Comparison of ENCODE assay signal across 1 cellular context in genomic region chr1:113129529-113130185, GRCh38.
TF ChIP-seq lines count a peak whose summit lies in the region.

No MANE protein-coding gene starts in this region.

TF ChIP-seq in GM12878, 131 proteins besides CTCF, POLR2A, EP300 and RAD21:
- TF ChIP-seq E2F8 (IDR thresholded peaks at IDR 0.05; ENCODE audit: low read depth, partially characterized antibody) (no peak), ATF7 (IDR thresholded peaks at IDR 0.05; ENCODE audit: low read depth) (no peak), SMC3 (IDR thresholded peaks at IDR 0.05; ENCODE audit: borderline replicate concordance, low read length) (no peak), HDAC2 (IDR thresholded peaks at IDR 0.05) (no peak), SIX5 (IDR thresholded peaks at IDR 0.05; ENCODE audit: low read depth, low read length, severe bottlenecking) (no peak), GATAD2B (conservative IDR thresholded peaks at IDR 0.05; ENCODE audit: low read depth) (no peak), GABPA (IDR thresholded peaks at IDR 0.05; ENCODE audit: low read depth) (no peak), CBFB (IDR thresholded peaks at IDR 0.05; ENCODE audit: low read depth) (no peak), MYC (IDR thresholded peaks at IDR 0.05; ENCODE audit: insufficient read depth, insufficient read length, insufficient replicate concordance, low read length, severe bottlenecking) (no peak), JUND (IDR thresholded peaks at IDR 0.05; ENCODE audit: low read depth, low read length) (no peak), RUNX3 (IDR thresholded peaks at IDR 0.05; ENCODE audit: low read length) (no peak), NBN (IDR thresholded peaks at IDR 0.05) (no peak), ZZZ3 (IDR thresholded peaks at IDR 0.05; ENCODE audit: control insufficient read depth, insufficient read length, low read depth) (no peak), STAT3 (IDR thresholded peaks at IDR 0.05; ENCODE audit: low read depth, low read length) (no peak)
- TF ChIP-seq, protein P1, sequence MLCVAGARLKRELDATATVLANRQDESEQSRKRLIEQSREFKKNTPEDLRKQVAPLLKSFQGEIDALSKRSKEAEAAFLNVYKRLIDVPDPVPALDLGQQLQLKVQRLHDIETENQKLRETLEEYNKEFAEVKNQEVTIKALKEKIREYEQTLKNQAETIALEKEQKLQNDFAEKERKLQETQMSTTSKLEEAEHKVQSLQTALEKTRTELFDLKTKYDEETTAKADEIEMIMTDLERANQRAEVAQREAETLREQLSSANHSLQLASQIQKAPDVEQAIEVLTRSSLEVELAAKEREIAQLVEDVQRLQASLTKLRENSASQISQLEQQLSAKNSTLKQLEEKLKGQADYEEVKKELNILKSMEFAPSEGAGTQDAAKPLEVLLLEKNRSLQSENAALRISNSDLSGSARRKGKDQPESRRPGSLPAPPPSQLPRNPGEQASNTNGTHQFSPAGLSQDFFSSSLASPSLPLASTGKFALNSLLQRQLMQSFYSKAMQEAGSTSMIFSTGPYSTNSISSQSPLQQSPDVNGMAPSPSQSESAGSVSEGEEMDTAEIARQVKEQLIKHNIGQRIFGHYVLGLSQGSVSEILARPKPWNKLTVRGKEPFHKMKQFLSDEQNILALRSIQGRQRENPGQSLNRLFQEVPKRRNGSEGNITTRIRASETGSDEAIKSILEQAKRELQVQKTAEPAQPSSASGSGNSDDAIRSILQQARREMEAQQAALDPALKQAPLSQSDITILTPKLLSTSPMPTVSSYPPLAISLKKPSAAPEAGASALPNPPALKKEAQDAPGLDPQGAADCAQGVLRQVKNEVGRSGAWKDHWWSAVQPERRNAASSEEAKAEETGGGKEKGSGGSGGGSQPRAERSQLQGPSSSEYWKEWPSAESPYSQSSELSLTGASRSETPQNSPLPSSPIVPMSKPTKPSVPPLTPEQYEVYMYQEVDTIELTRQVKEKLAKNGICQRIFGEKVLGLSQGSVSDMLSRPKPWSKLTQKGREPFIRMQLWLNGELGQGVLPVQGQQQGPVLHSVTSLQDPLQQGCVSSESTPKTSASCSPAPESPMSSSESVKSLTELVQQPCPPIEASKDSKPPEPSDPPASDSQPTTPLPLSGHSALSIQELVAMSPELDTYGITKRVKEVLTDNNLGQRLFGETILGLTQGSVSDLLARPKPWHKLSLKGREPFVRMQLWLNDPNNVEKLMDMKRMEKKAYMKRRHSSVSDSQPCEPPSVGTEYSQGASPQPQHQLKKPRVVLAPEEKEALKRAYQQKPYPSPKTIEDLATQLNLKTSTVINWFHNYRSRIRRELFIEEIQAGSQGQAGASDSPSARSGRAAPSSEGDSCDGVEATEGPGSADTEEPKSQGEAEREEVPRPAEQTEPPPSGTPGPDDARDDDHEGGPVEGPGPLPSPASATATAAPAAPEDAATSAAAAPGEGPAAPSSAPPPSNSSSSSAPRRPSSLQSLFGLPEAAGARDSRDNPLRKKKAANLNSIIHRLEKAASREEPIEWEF (IDR thresholded peaks at IDR 0.05; ENCODE audit: insufficient replicate concordance, low read depth, low read length) = no peak
- TF ChIP-seq, protein P2, sequence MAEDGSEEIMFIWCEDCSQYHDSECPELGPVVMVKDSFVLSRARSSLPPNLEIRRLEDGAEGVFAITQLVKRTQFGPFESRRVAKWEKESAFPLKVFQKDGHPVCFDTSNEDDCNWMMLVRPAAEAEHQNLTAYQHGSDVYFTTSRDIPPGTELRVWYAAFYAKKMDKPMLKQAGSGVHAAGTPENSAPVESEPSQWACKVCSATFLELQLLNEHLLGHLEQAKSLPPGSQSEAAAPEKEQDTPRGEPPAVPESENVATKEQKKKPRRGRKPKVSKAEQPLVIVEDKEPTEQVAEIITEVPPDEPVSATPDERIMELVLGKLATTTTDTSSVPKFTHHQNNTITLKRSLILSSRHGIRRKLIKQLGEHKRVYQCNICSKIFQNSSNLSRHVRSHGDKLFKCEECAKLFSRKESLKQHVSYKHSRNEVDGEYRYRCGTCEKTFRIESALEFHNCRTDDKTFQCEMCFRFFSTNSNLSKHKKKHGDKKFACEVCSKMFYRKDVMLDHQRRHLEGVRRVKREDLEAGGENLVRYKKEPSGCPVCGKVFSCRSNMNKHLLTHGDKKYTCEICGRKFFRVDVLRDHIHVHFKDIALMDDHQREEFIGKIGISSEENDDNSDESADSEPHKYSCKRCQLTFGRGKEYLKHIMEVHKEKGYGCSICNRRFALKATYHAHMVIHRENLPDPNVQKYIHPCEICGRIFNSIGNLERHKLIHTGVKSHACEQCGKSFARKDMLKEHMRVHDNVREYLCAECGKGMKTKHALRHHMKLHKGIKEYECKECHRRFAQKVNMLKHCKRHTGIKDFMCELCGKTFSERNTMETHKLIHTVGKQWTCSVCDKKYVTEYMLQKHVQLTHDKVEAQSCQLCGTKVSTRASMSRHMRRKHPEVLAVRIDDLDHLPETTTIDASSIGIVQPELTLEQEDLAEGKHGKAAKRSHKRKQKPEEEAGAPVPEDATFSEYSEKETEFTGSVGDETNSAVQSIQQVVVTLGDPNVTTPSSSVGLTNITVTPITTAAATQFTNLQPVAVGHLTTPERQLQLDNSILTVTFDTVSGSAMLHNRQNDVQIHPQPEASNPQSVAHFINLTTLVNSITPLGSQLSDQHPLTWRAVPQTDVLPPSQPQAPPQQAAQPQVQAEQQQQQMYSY (CRISPR knock-in tag; IDR thresholded peaks at IDR 0.05) = no peak
- TF ChIP-seq, protein P3, sequence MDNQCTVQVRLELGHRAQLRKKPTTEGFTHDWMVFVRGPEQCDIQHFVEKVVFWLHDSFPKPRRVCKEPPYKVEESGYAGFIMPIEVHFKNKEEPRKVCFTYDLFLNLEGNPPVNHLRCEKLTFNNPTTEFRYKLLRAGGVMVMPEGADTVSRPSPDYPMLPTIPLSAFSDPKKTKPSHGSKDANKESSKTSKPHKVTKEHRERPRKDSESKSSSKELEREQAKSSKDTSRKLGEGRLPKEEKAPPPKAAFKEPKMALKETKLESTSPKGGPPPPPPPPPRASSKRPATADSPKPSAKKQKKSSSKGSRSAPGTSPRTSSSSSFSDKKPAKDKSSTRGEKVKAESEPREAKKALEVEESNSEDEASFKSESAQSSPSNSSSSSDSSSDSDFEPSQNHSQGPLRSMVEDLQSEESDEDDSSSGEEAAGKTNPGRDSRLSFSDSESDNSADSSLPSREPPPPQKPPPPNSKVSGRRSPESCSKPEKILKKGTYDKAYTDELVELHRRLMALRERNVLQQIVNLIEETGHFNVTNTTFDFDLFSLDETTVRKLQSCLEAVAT (IDR thresholded peaks at IDR 0.05) = no peak
